In the genomic region with DNA sequence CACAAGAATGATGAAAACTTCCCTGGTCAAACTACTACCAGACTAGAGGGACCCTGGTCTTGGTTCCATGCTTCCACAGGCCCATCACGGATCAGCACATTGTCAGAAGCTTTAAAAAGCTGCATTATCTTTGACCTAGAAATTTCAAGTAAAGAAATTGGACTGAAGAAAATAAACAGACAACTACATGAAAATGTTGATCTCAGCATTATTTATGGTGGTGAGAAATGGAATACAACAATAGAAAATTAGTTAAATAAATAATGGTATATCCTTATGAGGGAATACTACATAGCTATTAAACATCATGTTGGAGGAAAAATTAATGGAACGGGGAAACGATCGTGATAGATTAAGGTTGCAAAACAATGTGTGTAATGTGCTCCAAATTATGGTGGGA, we compare ENCODE assay signal across 2 cellular contexts.
A peak's percentile ranks its signal among the peaks of the same experiment; 100 is the strongest.
TF ChIP-seq lines count a peak whose summit lies in the region.

No MANE protein-coding gene starts in this region.

TF ChIP-seq in A549, 52 proteins besides CTCF, POLR2A, EP300 and RAD21:
- peak; percentile 81 for TF ChIP-seq MAFK (IDR thresholded peaks at IDR 0.05; ENCODE audit: partially characterized antibody)
- TF ChIP-seq, protein P1, sequence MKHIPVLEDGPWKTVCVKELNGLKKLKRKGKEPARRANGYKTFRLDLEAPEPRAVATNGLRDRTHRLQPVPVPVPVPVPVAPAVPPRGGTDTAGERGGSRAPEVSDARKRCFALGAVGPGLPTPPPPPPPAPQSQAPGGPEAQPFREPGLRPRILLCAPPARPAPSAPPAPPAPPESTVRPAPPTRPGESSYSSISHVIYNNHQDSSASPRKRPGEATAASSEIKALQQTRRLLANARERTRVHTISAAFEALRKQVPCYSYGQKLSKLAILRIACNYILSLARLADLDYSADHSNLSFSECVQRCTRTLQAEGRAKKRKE (CRISPR knock-in tag; IDR thresholded peaks at IDR 0.05; ENCODE audit: low read depth): no peak

TF ChIP-seq in IMR-90, 13 proteins besides CTCF, POLR2A, EP300 and RAD21:
- TF ChIP-seq RCOR1 (IDR thresholded peaks at IDR 0.05; ENCODE audit: insufficient replicate concordance, low read length) (no peak), MAFK (IDR thresholded peaks at IDR 0.05; ENCODE audit: low read depth, low read length) (peak; percentile 85)
